Comparison of ENCODE assay signal across 8 cellular contexts in the genomic region with DNA sequence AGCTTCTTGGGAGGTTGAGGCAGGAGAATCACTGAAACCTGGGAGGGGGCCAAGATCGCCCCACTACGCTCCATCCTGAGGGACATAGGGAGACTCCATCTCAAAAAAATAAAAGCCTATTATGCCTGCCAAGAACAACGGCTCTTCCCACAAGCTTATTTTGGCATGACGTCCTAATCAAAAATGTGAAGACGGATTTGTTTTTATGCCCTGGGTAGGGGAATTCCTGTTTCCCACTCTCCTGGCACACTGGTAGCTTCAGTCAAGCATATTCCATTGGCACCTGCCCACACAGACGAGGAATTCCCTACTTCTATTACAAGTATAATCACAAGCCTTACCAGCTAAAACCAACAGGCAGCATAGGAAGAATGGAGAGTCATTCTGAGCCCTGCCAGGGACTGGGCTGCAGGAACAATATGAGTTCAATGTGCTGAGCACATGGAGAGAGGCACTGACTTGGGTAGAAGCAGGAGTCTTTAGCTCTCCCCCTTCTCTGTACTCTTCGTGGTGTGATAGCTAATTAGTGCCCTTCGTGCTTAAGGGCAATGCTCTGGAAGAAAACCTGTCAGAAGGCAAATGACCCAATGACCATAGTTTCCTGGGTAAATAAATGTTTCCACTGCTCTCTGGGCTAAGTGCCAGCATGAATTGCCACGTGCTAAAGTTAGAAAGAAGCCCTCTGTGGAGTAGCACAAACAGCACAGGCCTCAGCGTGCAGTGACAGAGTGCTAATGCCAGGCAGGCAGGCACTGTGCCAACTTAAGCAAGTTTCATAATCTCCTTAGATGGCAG. TPM values are rescaled to one million over a fixed set of nuclear protein-coding genes. Genes with fewer than 3 reads are reported as not detected.
DNase-seq lines count a peak whose midpoint lies in the region; TF ChIP-seq lines count a peak whose summit lies in the region.

No MANE protein-coding gene starts in this region.

- no peak for TF ChIP-seq CTCF in Peyer's patch (IDR thresholded peaks at IDR 0.05)

- H3K27me3 ChIP-seq in GM23248 (replicated peaks; ENCODE audit: insufficient read depth) (no peaks in the 10 kb centered on the region), Peyer's patch (no peaks in the 10 kb centered on the region)

- WGBS in GM23248 (ENCODE audit: low coverage in 1 of 2, low lambda C conversion rate in 2 of 2, missing lambda C conversion rate in 2 of 2), 2 experiments = 38 to 44% methylated on average over 10 of the region's 10 CpGs

- peaks cover 24% of the 10 kb centered on the region for H3F3A ChIP-seq in GM23248 (ENCODE audit: insufficient read depth)

- H3K36me3 ChIP-seq in GM23248 (ENCODE audit: low read depth) (peaks cover 3% of the 10 kb centered on the region; the same call in 1 of the 2 replicates), Peyer's patch (no peaks in the 10 kb centered on the region)

- H2AFZ ChIP-seq in GM23248 = no peak overlapping the region

- H3K79me2 ChIP-seq in GM23248 (ENCODE audit: insufficient read depth) = no peaks in the 10 kb centered on the region

- in situ Hi-C loops in GM23248 (cut with MboI) = no loop called here

- H3K4me3 ChIP-seq in GM23248 = no peak overlapping the region
- no peak overlapping the region for H3K4me3 ChIP-seq in Peyer's patch

- H3K9ac ChIP-seq in GM23248 = no peak overlapping the region

- H3K9me2 ChIP-seq in GM23248 (ENCODE audit: insufficient read depth) = no peaks in the 10 kb centered on the region

- peak overlapping the region; percentile 14 for H3K4me2 ChIP-seq in GM23248 (ENCODE audit: unreplicated experiment)

- H3K27ac ChIP-seq in GM23248 = no peak overlapping the region
- peak overlapping the region in 3 of 4 donors; percentile 1 to 40 (median 21) for H3K27ac ChIP-seq in Peyer's patch

- H3K4me1 ChIP-seq in GM23248 (ENCODE audit: insufficient read depth) (peaks cover 32% of the 10 kb centered on the region), Peyer's patch (peaks cover 0 to 11% (median 0%) of the 10 kb centered on the region in 4 donors)

- no peak for TF ChIP-seq POLR2A in Peyer's patch (IDR thresholded peaks at IDR 0.05)

- no peaks in the 10 kb centered on the region for H3K9me3 ChIP-seq in GM23248 (ENCODE audit: low read depth)
- H3K9me3 ChIP-seq in Peyer's patch = no peaks in the 10 kb centered on the region

- DNase-seq in GM23248 = peak; percentile 57
- peak in 2 of 3 donors; percentile 57 to 74 for DNase-seq in Peyer's patch
- DNase-seq in fibroblast of gingiva (ENCODE audit: low read depth) = peak; percentile 85
- peak in 42 of 56 donors; percentile 3 to 76 (median 22) for DNase-seq in nucleus accumbens (lab: John Stamatoyannopoulos, UW)
- no peak for DNase-seq in NCI-H146 (lab: John Stamatoyannopoulos, UW)
- DNase-seq in NCI-H146 treated with DMSO at 0.1 percent for 48 hours (lab: John Stamatoyannopoulos, UW; ENCODE audit: unreplicated experiment) = no peak
- no peak for DNase-seq in stimulated activated CD4-positive, alpha-beta T cell treated with anti-CD3 and anti-CD28 coated beads, Interleukin-2, amount 100 ng/mL, for 24 hours
- no peak for DNase-seq in activated T-cell treated with anti-CD3 and anti-CD28 coated beads, Interleukin-2, amount 50 U/mL, for 48 hours

- no peaks in the 10 kb centered on the region for H4K20me1 ChIP-seq in GM23248 (ENCODE audit: insufficient read depth)

RNA-seq across cellular contexts. Expression of gene TNFSF4, which starts 16.8 kb away (rescaled TPM):
- 4.8 and 6.2 TPM in 2 replicates for total RNA-seq in GM23248 (2014; rRNA removed; shearing (Covaris generic))
- polyA plus RNA-seq in GM23248 (2016; fragmentation: Nextera tagmentation; extraction: Ambion mirVana) = 4.2 TPM in 2 replicates
- total RNA-seq in Peyer's patch = 1 to 10 TPM in 1 of 4 donors, under 1 TPM in 1, not detected in 2; 0.70 to 2.5 TPM

Comparison
In these comparisons a context has a peak if more than half of its experiments do, and no peak if none do; other contexts are left out.
1. DNase-seq: peak in GM23248 (single experiment), Peyer's patch (2 of 3), fibroblast of gingiva (single experiment) and nucleus accumbens (42 of 56); none in NCI-H146 (single experiment), NCI-H146 treated with DMSO at 0.1 percent for 48 hours (single experiment), stimulated activated CD4-positive, alpha-beta T cell treated with anti-CD3 and anti-CD28 coated beads, Interleukin-2, amount 100 ng/mL, for 24 hours (0 of 2) and activated T-cell treated with anti-CD3 and anti-CD28 coated beads, Interleukin-2, amount 50 U/mL, for 48 hours (0 of 2).